Comparison of ENCODE assay signal across 1 cellular context in the genomic region with DNA sequence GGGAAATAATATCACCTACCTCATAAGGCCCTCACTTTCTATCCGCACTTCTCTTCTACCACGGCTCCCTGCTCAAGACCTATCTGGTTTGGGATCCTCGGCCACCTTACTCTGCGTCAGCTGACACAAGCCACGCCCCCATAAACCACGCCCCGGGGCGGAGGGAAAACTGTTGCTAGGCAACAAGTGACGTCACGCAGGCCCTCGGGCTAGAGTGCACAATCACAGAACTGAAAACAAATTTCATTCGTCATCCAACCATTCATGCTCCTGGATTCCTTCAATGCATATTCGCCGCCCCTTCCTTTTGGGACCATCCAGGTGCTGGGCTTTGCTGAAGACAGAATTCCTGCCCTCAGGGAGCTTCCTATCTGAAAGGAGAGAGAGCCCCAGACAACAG.
TF ChIP-seq lines count a peak whose summit lies in the region.

No MANE protein-coding gene starts in this region.

TF ChIP-seq in K562, 482 proteins besides CTCF, POLR2A, EP300 and RAD21 (continued from another document):
- TF ChIP-seq MBD2 (IDR thresholded peaks at IDR 0.05; ENCODE audit: borderline replicate concordance, low read depth) (no peak), RFX5 (IDR thresholded peaks at IDR 0.05; ENCODE audit: low read depth, low read length) (peak; percentile 90), ZNF551 (CRISPR knock-in tag; IDR thresholded peaks at IDR 0.05) (no peak), ZNF41 (CRISPR knock-in tag; conservative IDR thresholded peaks at IDR 0.05) (no peak), CGGBP1 (CRISPR knock-in tag; IDR thresholded peaks at IDR 0.05) (no peak), CLOCK (CRISPR knock-in tag; IDR thresholded peaks at IDR 0.05; ENCODE audit: borderline replicate concordance) (no peak), RBM34 (IDR thresholded peaks at IDR 0.05; ENCODE audit: borderline replicate concordance, insufficient read depth, low read length) (no peak), ZNF217 (CRISPR knock-in tag; IDR thresholded peaks at IDR 0.05) (no peak), ZNF431 (CRISPR knock-in tag; IDR thresholded peaks at IDR 0.05) (no peak), BMI1 (IDR thresholded peaks at IDR 0.05; ENCODE audit: low read length) (peak; percentile 60; the same call in 1 of the 2 replicates), BHLHE40 (IDR thresholded peaks at IDR 0.05; ENCODE audit: low read length) (no peak), KAT2B (IDR thresholded peaks at IDR 0.05; ENCODE audit: low read depth, low read length) (no peak), HNRNPK (IDR thresholded peaks at IDR 0.05; ENCODE audit: low read depth, low read length, poor library complexity, severe bottlenecking) (no peak), MIER1 (IDR thresholded peaks at IDR 0.05; ENCODE audit: low read depth) (no peak), POLR2H (tag; IDR thresholded peaks at IDR 0.05; ENCODE audit: low read depth) (no peak), ZNF583 (CRISPR knock-in tag; IDR thresholded peaks at IDR 0.05) (no peak), LEF1 (IDR thresholded peaks at IDR 0.05) (no peak), GTF2A2 (tag; IDR thresholded peaks at IDR 0.05) (no peak), TEAD4 (IDR thresholded peaks at IDR 0.05; ENCODE audit: low read length) (no peak), TEAD4 (CRISPR knock-in tag; IDR thresholded peaks at IDR 0.05; ENCODE audit: borderline replicate concordance) (no peak), DDX20 (tag; IDR thresholded peaks at IDR 0.05; ENCODE audit: low read depth) (no peak), ZNF212 (CRISPR knock-in tag; IDR thresholded peaks at IDR 0.05) (no peak), NRF1 (conservative IDR thresholded peaks at IDR 0.05 in 1 of 2, IDR thresholded peaks at IDR 0.05 in 1 of 2) (peak; percentile 39 to 51; a peak in 2 of 4 replicates), ZNF143 (CRISPR knock-in tag; IDR thresholded peaks at IDR 0.05) (no peak)
- TF ChIP-seq, protein P1, sequence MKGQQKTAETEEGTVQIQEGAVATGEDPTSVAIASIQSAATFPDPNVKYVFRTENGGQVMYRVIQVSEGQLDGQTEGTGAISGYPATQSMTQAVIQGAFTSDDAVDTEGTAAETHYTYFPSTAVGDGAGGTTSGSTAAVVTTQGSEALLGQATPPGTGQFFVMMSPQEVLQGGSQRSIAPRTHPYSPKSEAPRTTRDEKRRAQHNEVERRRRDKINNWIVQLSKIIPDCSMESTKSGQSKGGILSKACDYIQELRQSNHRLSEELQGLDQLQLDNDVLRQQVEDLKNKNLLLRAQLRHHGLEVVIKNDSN (CRISPR knock-in tag; IDR thresholded peaks at IDR 0.05), result peak; percentile 83
- TF ChIP-seq, protein P2, sequence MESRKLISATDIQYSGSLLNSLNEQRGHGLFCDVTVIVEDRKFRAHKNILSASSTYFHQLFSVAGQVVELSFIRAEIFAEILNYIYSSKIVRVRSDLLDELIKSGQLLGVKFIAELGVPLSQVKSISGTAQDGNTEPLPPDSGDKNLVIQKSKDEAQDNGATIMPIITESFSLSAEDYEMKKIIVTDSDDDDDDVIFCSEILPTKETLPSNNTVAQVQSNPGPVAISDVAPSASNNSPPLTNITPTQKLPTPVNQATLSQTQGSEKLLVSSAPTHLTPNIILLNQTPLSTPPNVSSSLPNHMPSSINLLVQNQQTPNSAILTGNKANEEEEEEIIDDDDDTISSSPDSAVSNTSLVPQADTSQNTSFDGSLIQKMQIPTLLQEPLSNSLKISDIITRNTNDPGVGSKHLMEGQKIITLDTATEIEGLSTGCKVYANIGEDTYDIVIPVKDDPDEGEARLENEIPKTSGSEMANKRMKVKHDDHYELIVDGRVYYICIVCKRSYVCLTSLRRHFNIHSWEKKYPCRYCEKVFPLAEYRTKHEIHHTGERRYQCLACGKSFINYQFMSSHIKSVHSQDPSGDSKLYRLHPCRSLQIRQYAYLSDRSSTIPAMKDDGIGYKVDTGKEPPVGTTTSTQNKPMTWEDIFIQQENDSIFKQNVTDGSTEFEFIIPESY (CRISPR knock-in tag; IDR thresholded peaks at IDR 0.05), result no peak
